ENCODE assay signal across 1 cellular context in the genomic region with DNA sequence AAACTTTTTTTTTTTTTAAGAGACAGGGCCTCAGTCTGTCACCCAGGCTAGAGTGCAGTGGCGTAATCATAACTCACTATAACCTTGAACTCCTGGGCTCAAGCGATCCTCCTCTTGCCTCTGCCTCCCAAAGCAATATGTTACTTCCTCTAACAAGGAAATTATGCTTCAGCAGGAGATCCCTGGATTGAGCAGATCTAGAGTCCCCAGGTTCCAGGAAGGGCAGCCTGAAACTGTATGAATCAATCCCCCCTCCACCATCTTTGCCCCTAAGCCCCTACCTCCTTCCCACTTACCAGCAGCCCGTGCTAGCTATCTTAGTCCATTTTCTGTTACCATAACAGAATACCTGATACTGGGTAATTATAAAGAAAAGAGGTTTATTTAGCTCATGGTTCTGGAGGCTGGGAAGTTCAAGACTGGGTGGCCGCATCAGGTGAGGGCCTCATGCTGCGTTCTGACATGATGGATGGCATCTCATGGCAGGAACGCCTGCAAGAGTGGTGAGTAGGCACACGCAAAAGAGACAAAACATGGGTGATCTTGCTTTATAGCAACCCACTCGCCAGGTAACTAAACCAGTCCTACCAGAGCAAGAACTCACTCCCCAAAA.
TF ChIP-seq lines count a peak whose summit lies in the region.

No MANE protein-coding gene starts in this region.

TF ChIP-seq in K562, 482 proteins besides CTCF, POLR2A, EP300 and RAD21:
- TF ChIP-seq SMARCE1 (IDR thresholded peaks at IDR 0.05) (no peak), ZNF766 (CRISPR knock-in tag; conservative IDR thresholded peaks at IDR 0.05) (peak; percentile 99)
- TF ChIP-seq, protein P1, sequence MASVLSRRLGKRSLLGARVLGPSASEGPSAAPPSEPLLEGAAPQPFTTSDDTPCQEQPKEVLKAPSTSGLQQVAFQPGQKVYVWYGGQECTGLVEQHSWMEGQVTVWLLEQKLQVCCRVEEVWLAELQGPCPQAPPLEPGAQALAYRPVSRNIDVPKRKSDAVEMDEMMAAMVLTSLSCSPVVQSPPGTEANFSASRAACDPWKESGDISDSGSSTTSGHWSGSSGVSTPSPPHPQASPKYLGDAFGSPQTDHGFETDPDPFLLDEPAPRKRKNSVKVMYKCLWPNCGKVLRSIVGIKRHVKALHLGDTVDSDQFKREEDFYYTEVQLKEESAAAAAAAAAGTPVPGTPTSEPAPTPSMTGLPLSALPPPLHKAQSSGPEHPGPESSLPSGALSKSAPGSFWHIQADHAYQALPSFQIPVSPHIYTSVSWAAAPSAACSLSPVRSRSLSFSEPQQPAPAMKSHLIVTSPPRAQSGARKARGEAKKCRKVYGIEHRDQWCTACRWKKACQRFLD (CRISPR knock-in tag; IDR thresholded peaks at IDR 0.05), result no peak
TF ChIP-seq in K562: peak in this region for 1.
